Comparison of ENCODE assay signal across 7 cellular contexts in the genomic region with DNA sequence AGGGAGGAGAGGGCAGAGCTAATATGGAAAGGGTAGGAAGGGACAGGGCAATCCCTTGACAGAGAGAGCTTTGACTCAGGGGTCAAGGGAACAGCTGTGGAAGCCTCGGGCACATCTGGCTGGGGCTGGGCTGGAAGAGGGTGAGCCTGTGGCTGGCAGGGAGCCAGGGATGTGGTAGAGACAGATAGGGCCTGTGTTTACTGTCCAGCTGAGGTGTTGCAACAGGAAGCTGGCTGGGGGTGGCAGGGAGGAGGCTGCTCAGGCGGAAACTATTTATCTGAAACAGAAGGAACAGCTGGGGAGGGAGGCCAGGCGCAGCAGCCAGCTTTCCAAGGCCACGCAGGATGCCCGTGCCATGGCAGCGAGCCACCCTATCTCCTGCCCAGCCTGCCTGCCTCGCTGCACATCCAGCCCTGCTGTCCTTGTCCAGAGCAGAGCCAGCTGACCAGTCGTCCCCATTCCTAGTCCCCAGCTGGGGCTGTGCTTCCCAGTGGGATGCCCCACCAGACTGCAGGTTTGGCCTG.
DNase-seq lines count a peak whose midpoint lies in the region; ATAC-seq and TF ChIP-seq lines count a peak whose summit lies in the region.

No MANE protein-coding gene starts in this region.

- H3K4me3 ChIP-seq in SJCRH30, result no peak overlapping the region

- TF ChIP-seq CTCF in foreskin keratinocyte (conservative IDR thresholded peaks at IDR 0.05), result no peak

- H3K36me3 ChIP-seq in SJCRH30, result no peaks in the 10 kb centered on the region

- no peaks in the 10 kb centered on the region for H3K27me3 Mint-ChIP-seq in activated naive CD8-positive, alpha-beta T cell treated with anti-CD3 and anti-CD28 coated beads, Interleukin-2, amount 50 U/mL, for 24 hours

- no peaks in the 10 kb centered on the region for H3K36me3 Mint-ChIP-seq in activated naive CD8-positive, alpha-beta T cell treated with anti-CD3 and anti-CD28 coated beads, Interleukin-2, amount 50 U/mL, for 24 hours (ENCODE audit: low read depth)

- H3K9me3 Mint-ChIP-seq in activated naive CD8-positive, alpha-beta T cell treated with anti-CD3 and anti-CD28 coated beads, Interleukin-2, amount 50 U/mL, for 24 hours, result no peaks in the 10 kb centered on the region

- H3K4me1 ChIP-seq in SJCRH30 (peaks cover 50% of the 10 kb centered on the region), foreskin keratinocyte (no peaks in the 10 kb centered on the region)

- no peaks in the 10 kb centered on the region for H3K4me1 Mint-ChIP-seq in activated naive CD8-positive, alpha-beta T cell treated with anti-CD3 and anti-CD28 coated beads, Interleukin-2, amount 50 U/mL, for 24 hours

- H3K27ac Mint-ChIP-seq in activated naive CD8-positive, alpha-beta T cell treated with anti-CD3 and anti-CD28 coated beads, Interleukin-2, amount 50 U/mL, for 24 hours, result no peak overlapping the region

- no peak overlapping the region for H3K4me3 Mint-ChIP-seq in activated naive CD8-positive, alpha-beta T cell treated with anti-CD3 and anti-CD28 coated beads, Interleukin-2, amount 50 U/mL, for 24 hours

- H3K27me3 ChIP-seq in SJCRH30 (no peaks in the 10 kb centered on the region), foreskin keratinocyte (peaks cover 2% of the 10 kb centered on the region)

- ATAC-seq in foreskin keratinocyte (peak; percentile 27), GM18907 (IDR thresholded peaks at IDR 0.05; ENCODE audit: unreplicated experiment) (no peak)
- no peak for ATAC-seq in activated naive CD8-positive, alpha-beta T cell treated with anti-CD3 and anti-CD28 coated beads, Interleukin-2, amount 50 U/mL, for 24 hours

- H3K27ac ChIP-seq in SJCRH30, result peak overlapping the region; percentile 54
- no peak overlapping the region for H3K27ac ChIP-seq in foreskin keratinocyte

- DNase-seq in HS-5 (ENCODE audit: low read depth) (peak; percentile 93), SJCRH30 (peak; percentile 97 to 99), foreskin keratinocyte (peak; percentile 41 to 66), pons (ENCODE audit: low spot score) (peak; percentile 69), NCI-H1105 (lab: John Stamatoyannopoulos, UW) (no peak)
- no peak for DNase-seq in activated naive CD8-positive, alpha-beta T cell treated with anti-CD3 and anti-CD28 coated beads, Interleukin-2, amount 50 U/mL, for 24 hours

- no peaks in the 10 kb centered on the region; the same call in 1 of the 2 replicates for H3K9me3 ChIP-seq in SJCRH30 (replicated peaks)

Comparison
In these comparisons a context has a peak if more than half of its experiments do, and no peak if none do; other contexts are left out.
1. DNase-seq: peak in HS-5 (single experiment), SJCRH30 (2 of 2), foreskin keratinocyte (2 of 2) and pons (single experiment); none in NCI-H1105 (single experiment) and activated naive CD8-positive, alpha-beta T cell treated with anti-CD3 and anti-CD28 coated beads, Interleukin-2, amount 50 U/mL, for 24 hours (single experiment).